ENCODE assay signal across 8 cellular contexts in genomic region chr4:71553605-71554004, GRCh38.
DNase-seq lines count a peak whose midpoint lies in the region; ATAC-seq and TF ChIP-seq lines count a peak whose summit lies in the region.

No MANE protein-coding gene starts in this region.

- intact Hi-C loops in right cardiac atrium (cut with DNase I) = loop anchor here in 3 of 4 donors (5.0 to 10.0 kb wide), 2 partner anchors 366 to 369 kb away; no protein-coding TSS in a partner anchor

- no peaks in the 10 kb centered on the region for H3K27me3 Mint-ChIP-seq in H9 (ENCODE audit: low read depth)
- no peaks in the 10 kb centered on the region for H3K27me3 Mint-ChIP-seq in type B pancreatic cell
- no peaks in the 10 kb centered on the region for H3K27me3 Mint-ChIP-seq in T-helper 17 cell

- no peak overlapping the region for H4K8ac ChIP-seq in H9 (replicated peaks; ENCODE audit: insufficient read length, low read depth, low read length)

- H3K23ac ChIP-seq in H9 (ENCODE audit: insufficient read length, low read depth, low read length) = no peak overlapping the region

- H3K27ac ChIP-seq in H9 (ENCODE audit: insufficient read length, low read depth, low read length) = no peak overlapping the region
- H3K27ac ChIP-seq in right cardiac atrium (ENCODE audit: low read length) = no peak overlapping the region

- no peak overlapping the region for H2AFZ ChIP-seq in H9 (ENCODE audit: low read length)

- H2BK15ac ChIP-seq in H9 (ENCODE audit: low read depth, low read length) = no peak overlapping the region

- no peak overlapping the region for H3K27ac Mint-ChIP-seq in H9
- no peak overlapping the region for H3K27ac Mint-ChIP-seq in type B pancreatic cell
- H3K27ac Mint-ChIP-seq in T-helper 17 cell = no peak overlapping the region

- H3K79me1 ChIP-seq in H9 (ENCODE audit: insufficient read depth, low read depth, low read length, poor library complexity, severe bottlenecking) = no peaks in the 10 kb centered on the region

- H3K4me3 Mint-ChIP-seq in H9 = no peak overlapping the region
- no peak overlapping the region for H3K4me3 Mint-ChIP-seq in type B pancreatic cell
- H3K4me3 Mint-ChIP-seq in T-helper 17 cell = no peak overlapping the region

- H3K4me3 ChIP-seq in right cardiac atrium (ENCODE audit: low read length) = no peak overlapping the region

- H4K20me1 ChIP-seq in H9 (ENCODE audit: control insufficient read depth, insufficient read depth, insufficient read length) = no peaks in the 10 kb centered on the region

- no peaks in the 10 kb centered on the region for H3K36me3 Mint-ChIP-seq in H9 (ENCODE audit: insufficient read depth in 1 of 3, low read depth in 3 of 3)
- peaks cover 4% of the 10 kb centered on the region for H3K36me3 Mint-ChIP-seq in type B pancreatic cell
- no peaks in the 10 kb centered on the region for H3K36me3 Mint-ChIP-seq in T-helper 17 cell (ENCODE audit: low read depth)

- H3K4me1 Mint-ChIP-seq in H9 (peaks cover 13 to 16% of the 10 kb centered on the region in 2 experiments), type B pancreatic cell (ENCODE audit: unreplicated experiment) (peaks cover 15% of the 10 kb centered on the region), T-helper 17 cell (no peaks in the 10 kb centered on the region)

- H3K27me3 ChIP-seq in H9 (ENCODE audit: insufficient read depth, low read length) = no peaks in the 10 kb centered on the region
- H3K27me3 ChIP-seq in right cardiac atrium (ENCODE audit: control insufficient read depth, insufficient read depth) = no peaks in the 10 kb centered on the region

- ATAC-seq in right cardiac atrium = peak; percentile 57 to 68
- ATAC-seq in GM21367 (IDR thresholded peaks at IDR 0.05; ENCODE audit: unreplicated experiment) = no peak
- ATAC-seq in T-helper 17 cell = no peak

- no peaks in the 10 kb centered on the region for H3K9me3 Mint-ChIP-seq in H9
- H3K9me3 Mint-ChIP-seq in type B pancreatic cell = no peaks in the 10 kb centered on the region

- H3K9me3 ChIP-seq in H9 (ENCODE audit: control insufficient read depth, low read depth, low read length) = no peaks in the 10 kb centered on the region
- H3K9me3 ChIP-seq in right cardiac atrium (ENCODE audit: control insufficient read depth, low read length) = no peaks in the 10 kb centered on the region
- no peaks in the 10 kb centered on the region for H3K9me3 ChIP-seq in T-helper 17 cell (ENCODE audit: control insufficient read depth, low read length, poor library complexity, severe bottlenecking)

- H3K56ac ChIP-seq in H9 (ENCODE audit: insufficient read length, low read depth, low read length) = no peak overlapping the region

- H3K18ac ChIP-seq in H9 (ENCODE audit: insufficient read length, low read depth, low read length) = no peak overlapping the region

- no peak overlapping the region for H2BK12ac ChIP-seq in H9 (ENCODE audit: insufficient read length, low read depth, low read length)

- H4K91ac ChIP-seq in H9 (ENCODE audit: insufficient read length, low read depth, low read length) = no peak overlapping the region

- no peaks in the 10 kb centered on the region for H3K79me2 ChIP-seq in H9 (ENCODE audit: insufficient read depth, low read length)

- WGBS in H9 (ENCODE audit: extremely low coverage, insufficient read length, low lambda C conversion rate) = no CpG with 5 or more reads among the region's 1 CpG
- WGBS in right cardiac atrium = 37% methylated on average over 1 of the region's 1 CpG

- H3K4ac ChIP-seq in H9 (ENCODE audit: low read depth, low read length) = no peak overlapping the region

- no peaks in the 10 kb centered on the region for H3K4me1 ChIP-seq in H9 (ENCODE audit: insufficient read depth, low read length)
- H3K4me1 ChIP-seq in right cardiac atrium (ENCODE audit: control insufficient read depth, insufficient read depth, low read length) = no peaks in the 10 kb centered on the region

- TF ChIP-seq CTCF in H9 (conservative IDR thresholded peaks at IDR 0.05) = peak; percentile 67
- peak; percentile 74 for TF ChIP-seq CTCF in type B pancreatic cell (conservative IDR thresholded peaks at IDR 0.05)

- peak; percentile 51 for DNase-seq in Ammon's horn (ENCODE audit: low spot score)
- DNase-seq in H9 = no peak
- DNase-seq in RPMI8226 = peak; percentile 3
- DNase-seq in right cardiac atrium = no peak
- DNase-seq in type B pancreatic cell (ENCODE audit: extremely low spot score, unreplicated experiment) = no peak
- no peak for DNase-seq in germinal center (ENCODE audit: low spot score)
- no peak for DNase-seq in T-helper 17 cell

- H2BK5ac ChIP-seq in H9 (ENCODE audit: insufficient read length, low read length) = no peak overlapping the region

- no peak overlapping the region for H3K9ac ChIP-seq in H9 (ENCODE audit: extremely low read depth, insufficient read length, low read length)

- no peak overlapping the region for H2BK120ac ChIP-seq in H9 (ENCODE audit: low read depth, low read length, poor library complexity, severe bottlenecking)

- no peak overlapping the region for H2BK20ac ChIP-seq in H9 (ENCODE audit: low read depth, low read length, poor library complexity, severe bottlenecking)

- H3T11ph ChIP-seq in H9 (ENCODE audit: low read length) = no peak overlapping the region

- no peaks in the 10 kb centered on the region for H3K23me2 ChIP-seq in H9 (ENCODE audit: insufficient read length, low read depth, low read length, poor library complexity, severe bottlenecking)

- H3K4me2 ChIP-seq in H9 (ENCODE audit: insufficient read depth, insufficient read length, low read length) = no peak overlapping the region

- no peak overlapping the region for H4K5ac ChIP-seq in H9 (ENCODE audit: insufficient read length, low read depth, low read length)

- no peak overlapping the region for H2AK5ac ChIP-seq in H9 (ENCODE audit: insufficient read length, low read length)

- H3K14ac ChIP-seq in H9 (ENCODE audit: insufficient read depth, low read length) = no peak overlapping the region

Comparison
In these comparisons a context has a peak if more than half of its experiments do, and no peak if none do; other contexts are left out.
1. DNase-seq: peak in Ammon's horn (single experiment) and RPMI8226 (single experiment); none in H9 (single experiment), right cardiac atrium (0 of 3), type B pancreatic cell (single experiment), germinal center (single experiment) and T-helper 17 cell (0 of 3).
2. ATAC-seq: peak in right cardiac atrium (2 of 2); none in GM21367 (single experiment) and T-helper 17 cell (single experiment).